In the genomic region with DNA sequence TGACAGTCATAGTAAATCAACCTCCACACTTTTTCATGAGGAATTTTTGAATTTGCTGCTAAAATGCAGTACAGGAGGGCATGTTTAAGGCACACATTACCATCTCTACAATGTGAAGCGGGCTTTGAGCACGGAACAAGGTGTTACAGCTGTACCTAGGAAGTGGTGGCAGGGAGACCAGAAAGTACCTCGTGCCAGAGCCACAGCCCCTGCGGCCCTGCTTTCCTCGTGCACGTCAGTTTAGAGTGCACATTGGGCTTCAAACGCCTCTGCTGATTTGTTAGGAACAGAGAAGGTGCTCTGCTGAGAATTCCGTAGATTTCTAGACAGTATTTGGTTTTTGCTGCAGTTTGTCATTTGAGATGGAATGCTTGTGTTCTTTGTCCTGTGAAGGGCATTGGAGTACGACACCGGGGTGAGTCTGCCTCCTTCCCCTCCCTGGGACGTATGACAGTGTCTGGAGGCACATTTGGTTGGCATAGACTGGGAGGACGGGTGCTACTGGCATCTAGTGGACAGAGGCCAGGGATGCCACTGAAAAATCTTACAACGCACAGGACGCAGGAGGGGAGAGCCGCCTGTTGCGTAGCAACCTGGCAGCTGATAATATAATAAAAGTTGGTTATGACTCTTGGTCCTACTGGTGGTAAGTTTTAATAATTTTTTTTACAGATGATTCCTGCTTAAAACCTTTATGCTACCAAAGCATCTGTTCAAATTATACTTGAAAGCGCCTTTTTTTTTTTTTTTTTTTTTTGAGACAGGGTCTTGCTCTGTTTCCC, we compare ENCODE assay signal across 8 cellular contexts. TPM values are rescaled to one million over a fixed set of nuclear protein-coding genes. Genes with fewer than 3 reads are reported as not detected.
DNase-seq lines count a peak whose midpoint lies in the region; ATAC-seq and TF ChIP-seq lines count a peak whose summit lies in the region.

No MANE protein-coding gene starts in this region.

- DNase-seq in AG04450 (ENCODE audit: low read depth, low spot score), result no peak
- DNase-seq in RWPE2 (ENCODE audit: low spot score), result peak; percentile 81
- no peak for DNase-seq in epithelial cell of proximal tubule (ENCODE audit: low read depth)
- DNase-seq in DMS79 treated with DMSO at 0.1 percent for 48 hours (lab: John Stamatoyannopoulos, UW), result no peak

- no peak overlapping the region for H3K4me3 ChIP-seq in AG04450 (ENCODE audit: low read depth, low read length)
- no peak overlapping the region for H3K4me3 ChIP-seq in RWPE2 (ENCODE audit: severe bottlenecking)
- no peak overlapping the region for H3K4me3 ChIP-seq in epithelial cell of proximal tubule (ENCODE audit: low read depth, low read length)
- no peak overlapping the region for H3K4me3 ChIP-seq in neural cell (ENCODE audit: low read length)

- no peak overlapping the region for H2AFZ ChIP-seq in neural cell (ENCODE audit: low read depth, low read length)

- POLR2A ChIA-PET in AG04450 (lab: Yijun Ruan, JAX), result no interaction called here

- H3K4me2 ChIP-seq in neural cell (ENCODE audit: low read length), result no peak overlapping the region

- H3K9ac ChIP-seq in neural cell (ENCODE audit: low read length), result no peak overlapping the region

- H3K9me3 ChIP-seq in AG04450 (ENCODE audit: control insufficient read depth, insufficient read depth, low read length) (no peaks in the 10 kb centered on the region), RWPE2 (ENCODE audit: severe bottlenecking) (no peaks in the 10 kb centered on the region), neural cell (ENCODE audit: low read length) (no peaks in the 10 kb centered on the region)

- TF ChIP-seq EP300 in neural cell (conservative IDR thresholded peaks at IDR 0.05; ENCODE audit: poor library complexity, severe bottlenecking), result no peak

- H3K4me1 ChIP-seq in RWPE2 (ENCODE audit: insufficient read depth, poor library complexity, severe bottlenecking), result peaks cover 52% of the 10 kb centered on the region

- TF ChIP-seq RAD21 in neural cell (conservative IDR thresholded peaks at IDR 0.05), result no peak

- peak; percentile 82 for ATAC-seq in RWPE2 (ENCODE audit: low read depth)
- no peak for ATAC-seq in HG03139 (IDR thresholded peaks at IDR 0.05; ENCODE audit: unreplicated experiment)
- ATAC-seq in GM18520 (IDR thresholded peaks at IDR 0.05; ENCODE audit: unreplicated experiment), result no peak

- TF ChIP-seq CTCF in AG04450 (IDR thresholded peaks at IDR 0.05; ENCODE audit: low read depth, low read length) (peak; percentile 27; the same call in 1 of the 2 replicates), GM12873 (IDR thresholded peaks at IDR 0.05; ENCODE audit: insufficient read depth, low read depth, low read length, missing control alignments) (peak; percentile 11), RWPE2 (IDR thresholded peaks at IDR 0.05; ENCODE audit: poor library complexity, severe bottlenecking) (peak; percentile 94), epithelial cell of proximal tubule (conservative IDR thresholded peaks at IDR 0.05; ENCODE audit: low read depth, low read length) (peak; percentile 84), neural cell (IDR thresholded peaks at IDR 0.05; ENCODE audit: poor library complexity, severe bottlenecking) (peak; percentile 24)

- peaks cover 15% of the 10 kb centered on the region for H4K20me1 ChIP-seq in neural cell (ENCODE audit: insufficient read depth)

- peaks cover 84% of the 10 kb centered on the region for H3K79me2 ChIP-seq in neural cell (replicated peaks; ENCODE audit: insufficient read depth, low read length)

- H3K27ac ChIP-seq in AG04450 (ENCODE audit: low read depth, low read length) (peak overlapping the region; percentile 21), RWPE2 (ENCODE audit: poor library complexity, severe bottlenecking) (peak overlapping the region; percentile 87), neural cell (ENCODE audit: low read length) (no peak overlapping the region)

- H3K36me3 ChIP-seq in RWPE2 (ENCODE audit: low read depth) (peaks cover 19% of the 10 kb centered on the region), neural cell (ENCODE audit: insufficient read depth, low read length) (no peaks in the 10 kb centered on the region)

- H3K9me2 ChIP-seq in neural cell (ENCODE audit: insufficient read depth, low read length), result no peaks in the 10 kb centered on the region

- H3F3A ChIP-seq in neural cell (ENCODE audit: insufficient read depth, low read length, poor library complexity, severe bottlenecking), result no peaks in the 10 kb centered on the region

- CTCF ChIA-PET in AG04450 (lab: Charles Lee), result interaction anchor here (1.3 kb wide), 1 partner anchor 26 kb away, joined by 4 read pairs; no protein-coding TSS in a partner anchor

- no peaks in the 10 kb centered on the region for H3K27me3 ChIP-seq in AG04450 (ENCODE audit: control insufficient read depth, insufficient read depth, low read length)
- no peaks in the 10 kb centered on the region for H3K27me3 ChIP-seq in RWPE2 (ENCODE audit: insufficient read depth, poor library complexity, severe bottlenecking)
- H3K27me3 ChIP-seq in neural cell (ENCODE audit: insufficient read depth, low read depth, low read length), result no peaks in the 10 kb centered on the region

TF ChIP-seq in neural cell, 6 proteins besides CTCF, POLR2A, EP300 and RAD21:
- no peak for TF ChIP-seq TAF1 (IDR thresholded peaks at IDR 0.05; ENCODE audit: low read depth)
- TF ChIP-seq, protein P1, sequence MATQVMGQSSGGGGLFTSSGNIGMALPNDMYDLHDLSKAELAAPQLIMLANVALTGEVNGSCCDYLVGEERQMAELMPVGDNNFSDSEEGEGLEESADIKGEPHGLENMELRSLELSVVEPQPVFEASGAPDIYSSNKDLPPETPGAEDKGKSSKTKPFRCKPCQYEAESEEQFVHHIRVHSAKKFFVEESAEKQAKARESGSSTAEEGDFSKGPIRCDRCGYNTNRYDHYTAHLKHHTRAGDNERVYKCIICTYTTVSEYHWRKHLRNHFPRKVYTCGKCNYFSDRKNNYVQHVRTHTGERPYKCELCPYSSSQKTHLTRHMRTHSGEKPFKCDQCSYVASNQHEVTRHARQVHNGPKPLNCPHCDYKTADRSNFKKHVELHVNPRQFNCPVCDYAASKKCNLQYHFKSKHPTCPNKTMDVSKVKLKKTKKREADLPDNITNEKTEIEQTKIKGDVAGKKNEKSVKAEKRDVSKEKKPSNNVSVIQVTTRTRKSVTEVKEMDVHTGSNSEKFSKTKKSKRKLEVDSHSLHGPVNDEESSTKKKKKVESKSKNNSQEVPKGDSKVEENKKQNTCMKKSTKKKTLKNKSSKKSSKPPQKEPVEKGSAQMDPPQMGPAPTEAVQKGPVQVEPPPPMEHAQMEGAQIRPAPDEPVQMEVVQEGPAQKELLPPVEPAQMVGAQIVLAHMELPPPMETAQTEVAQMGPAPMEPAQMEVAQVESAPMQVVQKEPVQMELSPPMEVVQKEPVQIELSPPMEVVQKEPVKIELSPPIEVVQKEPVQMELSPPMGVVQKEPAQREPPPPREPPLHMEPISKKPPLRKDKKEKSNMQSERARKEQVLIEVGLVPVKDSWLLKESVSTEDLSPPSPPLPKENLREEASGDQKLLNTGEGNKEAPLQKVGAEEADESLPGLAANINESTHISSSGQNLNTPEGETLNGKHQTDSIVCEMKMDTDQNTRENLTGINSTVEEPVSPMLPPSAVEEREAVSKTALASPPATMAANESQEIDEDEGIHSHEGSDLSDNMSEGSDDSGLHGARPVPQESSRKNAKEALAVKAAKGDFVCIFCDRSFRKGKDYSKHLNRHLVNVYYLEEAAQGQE (IDR thresholded peaks at IDR 0.05; ENCODE audit: borderline replicate concordance), result no peak
- TF ChIP-seq POLR2AphosphoS5 (IDR thresholded peaks at IDR 0.05), result no peak
- no peak for TF ChIP-seq MXI1 (conservative IDR thresholded peaks at IDR 0.05; ENCODE audit: poor library complexity, severe bottlenecking)
- no peak for TF ChIP-seq EZH2 (IDR thresholded peaks at IDR 0.05; ENCODE audit: borderline replicate concordance, insufficient read depth, low read length, poor library complexity, severe bottlenecking)
- no peak for TF ChIP-seq SMC3 (conservative IDR thresholded peaks at IDR 0.05; ENCODE audit: poor library complexity)

RNA-seq across cellular contexts. Expression of a gene that starts 9.1 kb away (rescaled TPM):
- polyA plus RNA-seq in AG04450 (2011; rRNA removed) (21.7 and 24.3 TPM in 2 replicates), neural cell (24.4 and 29.4 TPM in 2 replicates)
- polyA minus RNA-seq in AG04450 (2011; rRNA and poly(A)+ RNA removed), result 46.9 and 56.0 TPM in 2 replicates
- 33.4 and 46.4 TPM in 2 replicates for total RNA-seq in epithelial cell of proximal tubule
- 69.3 and 76.2 TPM in 2 replicates for polyA minus RNA-seq in neural cell

Comparison
In these comparisons a context has a peak if more than half of its experiments do, and no peak if none do; other contexts are left out.
1. CTCF ChIP-seq: peak in every context shown above with its lines; median percentile 94 in RWPE2; 84 in epithelial cell of proximal tubule; 27 in AG04450; 24 in neural cell; 11 in GM12873.